In the genomic region with DNA sequence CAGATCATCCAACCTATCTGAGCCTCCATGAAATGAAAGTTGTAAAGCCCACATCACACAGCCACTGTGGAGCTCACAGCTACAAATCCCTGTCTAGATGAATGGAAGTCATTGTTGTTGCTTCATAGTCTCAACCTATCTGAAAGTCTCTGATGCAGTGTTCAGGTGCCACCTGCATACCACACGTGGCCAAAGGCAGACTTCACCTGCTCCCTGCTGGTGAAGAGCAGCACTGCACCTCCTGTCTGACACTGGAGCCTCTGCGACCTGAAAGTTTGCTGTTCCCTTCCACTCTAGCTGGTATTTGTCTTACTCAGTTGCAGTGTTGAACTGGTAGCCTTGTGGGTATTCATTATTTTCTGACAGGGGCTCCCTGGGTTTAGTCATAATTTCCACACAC, we compare ENCODE assay signal across 8 cellular contexts. TPM values are rescaled to one million over a fixed set of nuclear protein-coding genes. Genes with fewer than 3 reads are reported as not detected.
DNase-seq lines count a peak whose midpoint lies in the region; ATAC-seq, FAIRE-seq and TF ChIP-seq lines count a peak whose summit lies in the region.

No MANE protein-coding gene starts in this region.

- H2BK15ac ChIP-seq in mesendoderm (replicated peaks; ENCODE audit: low read depth): no peak overlapping the region

- no peak overlapping the region for H3K27ac ChIP-seq in mesendoderm (ENCODE audit: low read depth, low read length)

- no peaks in the 10 kb centered on the region for H3K27me3 ChIP-seq in mesendoderm (ENCODE audit: insufficient read depth, low read length, poor library complexity)

- H3K9ac ChIP-seq in mesendoderm (ENCODE audit: low read length): no peak overlapping the region

- peaks cover 32% of the 10 kb centered on the region for H3K27me3 Mint-ChIP-seq in activated naive CD8-positive, alpha-beta T cell treated with anti-CD3 and anti-CD28 coated beads, Interleukin-2, amount 10 ng/mL, durations not matched to agents 7 days and 5 days

- peak; percentile 71 for ATAC-seq in GM21737 (IDR thresholded peaks at IDR 0.05; ENCODE audit: unreplicated experiment)
- ATAC-seq in activated naive CD8-positive, alpha-beta T cell treated with anti-CD3 and anti-CD28 coated beads, Interleukin-2, amount 10 ng/mL, durations not matched to agents 7 days and 5 days (ENCODE audit: low read depth): peak; percentile 45

- no peak overlapping the region for H2BK5ac ChIP-seq in mesendoderm (ENCODE audit: low read length)

- no peaks in the 10 kb centered on the region for H3K4me1 Mint-ChIP-seq in activated naive CD8-positive, alpha-beta T cell treated with anti-CD3 and anti-CD28 coated beads, Interleukin-2, amount 10 ng/mL, durations not matched to agents 7 days and 5 days

- no peak overlapping the region for H3K56ac ChIP-seq in mesendoderm (ENCODE audit: low read length)

- H2AK5ac ChIP-seq in mesendoderm (ENCODE audit: low read length): no peak overlapping the region

- no peak overlapping the region for H3K23ac ChIP-seq in mesendoderm (ENCODE audit: low read length)

- no peak overlapping the region for H3K4me3 ChIP-seq in mesendoderm (ENCODE audit: low read length)

- H3K4me3 Mint-ChIP-seq in activated naive CD8-positive, alpha-beta T cell treated with anti-CD3 and anti-CD28 coated beads, Interleukin-2, amount 10 ng/mL, durations not matched to agents 7 days and 5 days: no peak overlapping the region

- H3K4me2 ChIP-seq in mesendoderm (ENCODE audit: low read length): no peak overlapping the region

- POLR2A ChIA-PET in activated naive CD8-positive, alpha-beta T cell treated with anti-CD3 and anti-CD28 coated beads, Interleukin-2, amount 10 ng/mL, durations not matched to agents 7 days and 5 days (lab: Charles Lee): no interaction called here

- no peaks in the 10 kb centered on the region for H3K36me3 Mint-ChIP-seq in activated naive CD8-positive, alpha-beta T cell treated with anti-CD3 and anti-CD28 coated beads, Interleukin-2, amount 10 ng/mL, durations not matched to agents 7 days and 5 days

- H3K27ac Mint-ChIP-seq in activated naive CD8-positive, alpha-beta T cell treated with anti-CD3 and anti-CD28 coated beads, Interleukin-2, amount 10 ng/mL, durations not matched to agents 7 days and 5 days: no peak overlapping the region

- H3K4me1 ChIP-seq in mesendoderm (ENCODE audit: control insufficient read depth, low read depth, low read length): no peaks in the 10 kb centered on the region

- no peak overlapping the region for H4K8ac ChIP-seq in mesendoderm (ENCODE audit: low read depth, low read length)

- DNase-seq in GM10266 (ENCODE audit: extremely low spot score): peak; percentile 59
- peak; percentile 51 to 78 for DNase-seq in NCI-H526 (lab: John Stamatoyannopoulos, UW)
- no peak for DNase-seq in activated naive CD8-positive, alpha-beta T cell treated with anti-CD3 and anti-CD28 coated beads, Interleukin-2, amount 10 ng/mL, durations not matched to agents 7 days and 5 days
- DNase-seq in mesendoderm: peak; percentile 83
- no peak for DNase-seq in retina
- DNase-seq in NCI-H774 (lab: John Stamatoyannopoulos, UW): no peak
- DNase-seq in frontal cortex (ENCODE audit: low spot score in 2 of 2): no peak

- no peaks in the 10 kb centered on the region for H3K36me3 ChIP-seq in mesendoderm (ENCODE audit: control insufficient read depth, insufficient read depth, low read length)

- no peak for FAIRE-seq in frontal cortex (lab: Jason Lieb, UNC)

- no peaks in the 10 kb centered on the region for H3K79me1 ChIP-seq in mesendoderm (ENCODE audit: low read length)

- H3K9me3 Mint-ChIP-seq in activated naive CD8-positive, alpha-beta T cell treated with anti-CD3 and anti-CD28 coated beads, Interleukin-2, amount 10 ng/mL, durations not matched to agents 7 days and 5 days: no peaks in the 10 kb centered on the region

- no peak overlapping the region for H4K5ac ChIP-seq in mesendoderm (ENCODE audit: low read length)

- peak; percentile 80 for TF ChIP-seq CTCF in GM10266 (IDR thresholded peaks at IDR 0.05; ENCODE audit: control insufficient read depth, insufficient read depth, low read depth, missing control alignments)

- no peaks in the 10 kb centered on the region for H3K79me2 ChIP-seq in mesendoderm (ENCODE audit: control insufficient read depth, insufficient read depth, low read length)

- H3K4ac ChIP-seq in mesendoderm (ENCODE audit: low read depth, low read length): no peak overlapping the region

- no peak overlapping the region for H2BK120ac ChIP-seq in mesendoderm (ENCODE audit: low read depth, low read length)

- no peak overlapping the region for H3K18ac ChIP-seq in mesendoderm (ENCODE audit: low read length)

- no CpG with 5 or more reads among the region's 2 CpGs for WGBS in mesendoderm (ENCODE audit: extremely low coverage, insufficient coverage, low lambda C conversion rate)

RNA-seq across cellular contexts. Expression of a gene that starts 18.4 kb away (rescaled TPM):
- total RNA-seq in activated naive CD8-positive, alpha-beta T cell treated with anti-CD3 and anti-CD28 coated beads, Interleukin-2, amount 10 ng/mL, durations not matched to agents 7 days and 5 days: not detected
- polyA plus RNA-seq in mesendoderm (2013, experiment 1 of 2): 0.06 TPM
- polyA plus RNA-seq in mesendoderm (2013, experiment 2 of 2): 0.06 TPM
- total RNA-seq in frontal cortex: not detected

RNA-seq across cellular contexts. Expression of a gene that starts 34.9 kb away (rescaled TPM):
- not detected for total RNA-seq in activated naive CD8-positive, alpha-beta T cell treated with anti-CD3 and anti-CD28 coated beads, Interleukin-2, amount 10 ng/mL, durations not matched to agents 7 days and 5 days
- not detected for polyA plus RNA-seq in mesendoderm (2013, experiment 1 of 2)
- polyA plus RNA-seq in mesendoderm (2013, experiment 2 of 2): not detected
- not detected for total RNA-seq in frontal cortex

Comparison
In these comparisons a context has a peak if more than half of its experiments do, and no peak if none do; other contexts are left out.
1. DNase-seq: peak in GM10266 (single experiment), NCI-H526 (2 of 2) and mesendoderm (single experiment); none in activated naive CD8-positive, alpha-beta T cell treated with anti-CD3 and anti-CD28 coated beads, Interleukin-2, amount 10 ng/mL, durations not matched to agents 7 days and 5 days (single experiment), retina (single experiment), NCI-H774 (single experiment) and frontal cortex (0 of 2).